In the genomic region with DNA sequence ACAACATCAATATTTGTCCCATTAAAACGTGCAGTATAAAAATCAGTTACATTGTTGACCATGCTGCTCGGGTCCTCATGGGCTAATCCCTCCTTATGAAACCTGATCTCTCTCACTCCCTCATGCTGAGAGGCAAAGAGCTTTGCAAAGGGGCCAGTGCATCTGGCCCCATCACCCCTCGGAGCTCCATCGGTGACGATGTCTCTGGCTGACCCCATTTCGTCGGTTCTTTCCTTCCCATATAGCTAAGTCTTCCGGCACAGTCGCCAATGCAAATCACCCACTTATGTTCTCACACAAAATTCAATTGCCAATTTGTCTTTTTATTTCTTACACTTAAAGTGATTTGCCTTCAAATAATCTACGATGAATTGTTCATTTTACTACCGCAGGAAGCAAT, we compare ENCODE assay signal across 11 cellular contexts.
DNase-seq lines count a peak whose midpoint lies in the region; ATAC-seq and TF ChIP-seq lines count a peak whose summit lies in the region.
"Had no signal": no experiment of that assay in that cellular context is flagged by ENCODE, and none has a peak within 500 bp of the region (broad histone marks: within the 10 kb centered on the region; RNA-seq: fewer than 3 reads in every experiment).

No MANE protein-coding gene starts in this region.

- no peaks in the 10 kb centered on the region for H3F3A ChIP-seq in neural progenitor cell (ENCODE audit: low read depth)

- no peaks in the 10 kb centered on the region for H3K4me1 Mint-ChIP-seq in stimulated activated naive CD8-positive, alpha-beta T cell treated with anti-CD3 and anti-CD28 coated beads, Interleukin-15, Interleukin-2, amounts not matched to agents 100 ng/mL and 50 ng/mL, for 24 hours (ENCODE audit: low read depth)
- H3K4me1 Mint-ChIP-seq in stimulated activated naive CD8-positive, alpha-beta T cell treated with anti-CD3 and anti-CD28 coated beads, Interleukin-15, amount 100 ng/mL, for 72 hours, result no peaks in the 10 kb centered on the region
- peaks cover 19% of the 10 kb centered on the region for H3K4me1 Mint-ChIP-seq in neural progenitor cell
- H3K4me1 Mint-ChIP-seq: CD8-positive, alpha-beta memory T cell had no signal

- no peak for TF ChIP-seq POLR2A in tibial nerve (IDR thresholded peaks at IDR 0.05)

- no peak for DNase-seq in stimulated activated naive CD8-positive, alpha-beta T cell treated with anti-CD3 and anti-CD28 coated beads, Interleukin-15, amount 100 ng/mL, for 72 hours
- DNase-seq in NCI-H524 (lab: John Stamatoyannopoulos, UW) (peak; percentile 63 to 91), neural progenitor cell (ENCODE audit: low spot score) (no peak), tibial nerve (ENCODE audit: low spot score in 2 of 2) (no peak), iPS-NIHi11 (ENCODE audit: low spot score) (no peak), amniotic stem cell (lab: John Stamatoyannopoulos, UW) (no peak)
- DNase-seq: CD8-positive, alpha-beta memory T cell; HCEC 1CT had no signal

- 34 to 45% methylated on average over 11 of the region's 11 CpGs for WGBS in tibial nerve, 2 donors

- H3K27me3 ChIP-seq in neural progenitor cell (peaks cover 5% of the 10 kb centered on the region), tibial nerve (no peaks in the 10 kb centered on the region)

- ATAC-seq in stimulated activated naive CD8-positive, alpha-beta T cell treated with anti-CD3 and anti-CD28 coated beads, Interleukin-15, amount 100 ng/mL, for 72 hours, result no peak
- ATAC-seq: A549 had no signal

- H3K4me2 ChIP-seq in neural progenitor cell, result peak overlapping the region; percentile 16
- H3K4me2 ChIP-seq: A549 had no signal

- H3K27ac ChIP-seq in neural progenitor cell (no peak overlapping the region), tibial nerve (no peak overlapping the region)
- H3K27ac ChIP-seq: A549 had no signal

- TF ChIP-seq CTCF in neural progenitor cell (IDR thresholded peaks at IDR 0.05), result no peak
- TF ChIP-seq CTCF in tibial nerve (IDR thresholded peaks at IDR 0.05), result no peak

- no peaks in the 10 kb centered on the region for H4K20me1 ChIP-seq in neural progenitor cell (ENCODE audit: low read depth)

- peaks cover 9% of the 10 kb centered on the region for H3K4me1 ChIP-seq in neural progenitor cell
- no peaks in the 10 kb centered on the region for H3K4me1 ChIP-seq in tibial nerve
- H3K4me1 ChIP-seq: A549, Caco-2 had no signal

- H3K36me3 Mint-ChIP-seq in stimulated activated naive CD8-positive, alpha-beta T cell treated with anti-CD3 and anti-CD28 coated beads, Interleukin-15, Interleukin-2, amounts not matched to agents 100 ng/mL and 50 ng/mL, for 24 hours (ENCODE audit: low read depth), result no peaks in the 10 kb centered on the region
- H3K36me3 Mint-ChIP-seq in neural progenitor cell, result no peaks in the 10 kb centered on the region
- H3K36me3 Mint-ChIP-seq: CD8-positive, alpha-beta memory T cell had no signal

- H3K4me3 Mint-ChIP-seq in stimulated activated naive CD8-positive, alpha-beta T cell treated with anti-CD3 and anti-CD28 coated beads, Interleukin-15, Interleukin-2, amounts not matched to agents 100 ng/mL and 50 ng/mL, for 24 hours, result no peak overlapping the region
- H3K4me3 Mint-ChIP-seq in stimulated activated naive CD8-positive, alpha-beta T cell treated with anti-CD3 and anti-CD28 coated beads, Interleukin-15, amount 100 ng/mL, for 72 hours, result no peak overlapping the region
- no peak overlapping the region for H3K4me3 Mint-ChIP-seq in neural progenitor cell
- H3K4me3 Mint-ChIP-seq: CD8-positive, alpha-beta memory T cell had no signal

- no peak overlapping the region for H3K9ac ChIP-seq in neural progenitor cell

- H3K36me3 ChIP-seq in neural progenitor cell (no peaks in the 10 kb centered on the region), tibial nerve (no peaks in the 10 kb centered on the region)

- H3K4me3 ChIP-seq in neural progenitor cell (no peak overlapping the region), tibial nerve (no peak overlapping the region)
- H3K4me3 ChIP-seq: A549 had no signal

- no peaks in the 10 kb centered on the region for H3K79me2 ChIP-seq in neural progenitor cell (ENCODE audit: low read depth)

- H3K9me3 ChIP-seq in neural progenitor cell (ENCODE audit: low read depth), result no peaks in the 10 kb centered on the region
- peaks cover 0 to 9% (median 0%) of the 10 kb centered on the region in 4 donors for H3K9me3 ChIP-seq in tibial nerve
- H3K9me3 ChIP-seq: A549 had no signal

- no peaks in the 10 kb centered on the region for H3K27me3 Mint-ChIP-seq in stimulated activated naive CD8-positive, alpha-beta T cell treated with anti-CD3 and anti-CD28 coated beads, Interleukin-15, Interleukin-2, amounts not matched to agents 100 ng/mL and 50 ng/mL, for 24 hours
- H3K27me3 Mint-ChIP-seq in stimulated activated naive CD8-positive, alpha-beta T cell treated with anti-CD3 and anti-CD28 coated beads, Interleukin-15, amount 100 ng/mL, for 72 hours, result no peaks in the 10 kb centered on the region
- peaks cover 10% of the 10 kb centered on the region for H3K27me3 Mint-ChIP-seq in neural progenitor cell (ENCODE audit: insufficient read depth, low read depth)
- H3K27me3 Mint-ChIP-seq: CD8-positive, alpha-beta memory T cell had no signal

- TF ChIP-seq EP300 in tibial nerve (IDR thresholded peaks at IDR 0.05), result no peak

- peak overlapping the region; percentile 45 for H3K27ac Mint-ChIP-seq in stimulated activated naive CD8-positive, alpha-beta T cell treated with anti-CD3 and anti-CD28 coated beads, Interleukin-15, Interleukin-2, amounts not matched to agents 100 ng/mL and 50 ng/mL, for 24 hours
- no peak overlapping the region for H3K27ac Mint-ChIP-seq in stimulated activated naive CD8-positive, alpha-beta T cell treated with anti-CD3 and anti-CD28 coated beads, Interleukin-15, amount 100 ng/mL, for 72 hours
- H3K27ac Mint-ChIP-seq in neural progenitor cell, result no peak overlapping the region
- H3K27ac Mint-ChIP-seq: CD8-positive, alpha-beta memory T cell had no signal

- no peak overlapping the region for H2AFZ ChIP-seq in neural progenitor cell (replicated peaks)

- H3K9me3 Mint-ChIP-seq in stimulated activated naive CD8-positive, alpha-beta T cell treated with anti-CD3 and anti-CD28 coated beads, Interleukin-15, Interleukin-2, amounts not matched to agents 100 ng/mL and 50 ng/mL, for 24 hours, result peaks cover 3% of the 10 kb centered on the region
- H3K9me3 Mint-ChIP-seq in stimulated activated naive CD8-positive, alpha-beta T cell treated with anti-CD3 and anti-CD28 coated beads, Interleukin-15, amount 100 ng/mL, for 72 hours, result no peaks in the 10 kb centered on the region
- H3K9me3 Mint-ChIP-seq in neural progenitor cell, result no peaks in the 10 kb centered on the region

Comparison
In these comparisons a context has a peak if more than half of its experiments do, and no peak if none do; other contexts are left out.
1. DNase-seq: peak in NCI-H524 (2 of 2); none in stimulated activated naive CD8-positive, alpha-beta T cell treated with anti-CD3 and anti-CD28 coated beads, Interleukin-15, amount 100 ng/mL, for 72 hours (0 of 2), neural progenitor cell (single experiment), tibial nerve (0 of 2), iPS-NIHi11 (single experiment) and amniotic stem cell (single experiment).